ENCODE assay signal across 9 cellular contexts in genomic region chr1:43648448-43648847, GRCh38. TPM values are rescaled to one million over a fixed set of nuclear protein-coding genes. Genes with fewer than 3 reads are reported as not detected.
DNase-seq lines count a peak whose midpoint lies in the region; ATAC-seq and TF ChIP-seq lines count a peak whose summit lies in the region.
"Had no signal": no experiment of that assay in that cellular context is flagged by ENCODE, and none has a peak within 500 bp of the region (broad histone marks: within the 10 kb centered on the region; RNA-seq: fewer than 3 reads in every experiment).

No MANE protein-coding gene starts in this region.

- 25% methylated on average over 5 of the region's 5 CpGs for WGBS in liver

- H3K9me3 Mint-ChIP-seq in activated T-helper 1 cell treated with anti-CD3 and anti-CD28 coated beads, Interleukin-12 subunit alpha, Interleukin-12 subunit beta, Interleukin-2, Interleukin-4 antibody, amounts not matched to agents 30 ng/mL and 10 ng/mL and 1 ng/mL, durations not matched to agents 14 hours and 24 hours and 36 hours = no peaks in the 10 kb centered on the region

- in situ Hi-C loops in KBM-7 (cut with MboI; ENCODE audit: low pct_unique_long_range_greater_than_20kb, low sequenced_read_pairs) = no loop called here

- H3K9me3 ChIP-seq in liver (ENCODE audit: control insufficient read depth in 4 of 4, low read length in 3 of 4) = no peaks in the 10 kb centered on the region

- no peak for ATAC-seq in HG03159 (IDR thresholded peaks at IDR 0.05; ENCODE audit: unreplicated experiment)

- peaks cover 7 to 35% (median 25%) of the 10 kb centered on the region in 4 donors for H3K4me1 ChIP-seq in liver (ENCODE audit: control insufficient read depth in 4 of 4, insufficient read depth in 4 of 4, low read length in 3 of 4)

- no peak overlapping the region for H3K9ac ChIP-seq in liver (ENCODE audit: low read depth in 1 of 2, low read length in 2 of 2)

- intact Hi-C loops in activated T-helper 1 cell treated with anti-CD3 and anti-CD28 coated beads, Interleukin-12 subunit alpha, Interleukin-12 subunit beta, Interleukin-2, Interleukin-4 antibody, amounts not matched to agents 30 ng/mL and 10 ng/mL and 1 ng/mL, durations not matched to agents 14 hours and 24 hours and 36 hours (cut with micrococcal nuclease) = no loop called here

- H3K27me3 Mint-ChIP-seq in activated T-helper 1 cell treated with anti-CD3 and anti-CD28 coated beads, Interleukin-12 subunit alpha, Interleukin-12 subunit beta, Interleukin-2, Interleukin-4 antibody, amounts not matched to agents 30 ng/mL and 10 ng/mL and 1 ng/mL, durations not matched to agents 14 hours and 24 hours and 36 hours (ENCODE audit: insufficient read depth) = peaks cover 8% of the 10 kb centered on the region

- peak overlapping the region; percentile 98 for H3K4me3 Mint-ChIP-seq in activated T-helper 1 cell treated with anti-CD3 and anti-CD28 coated beads, Interleukin-12 subunit alpha, Interleukin-12 subunit beta, Interleukin-2, Interleukin-4 antibody, amounts not matched to agents 30 ng/mL and 10 ng/mL and 1 ng/mL, durations not matched to agents 14 hours and 24 hours and 36 hours

- peaks cover 22% of the 10 kb centered on the region for H3K4me1 Mint-ChIP-seq in activated T-helper 1 cell treated with anti-CD3 and anti-CD28 coated beads, Interleukin-12 subunit alpha, Interleukin-12 subunit beta, Interleukin-2, Interleukin-4 antibody, amounts not matched to agents 30 ng/mL and 10 ng/mL and 1 ng/mL, durations not matched to agents 14 hours and 24 hours and 36 hours (ENCODE audit: low read depth)

- H3K4me3 ChIP-seq in HL-60 (replicated peaks; ENCODE audit: insufficient read depth, low read length) (no peak overlapping the region), liver (ENCODE audit: low read depth in 1 of 3, low read length in 3 of 3) (no peak overlapping the region)

- no peak overlapping the region for H3K27ac Mint-ChIP-seq in activated T-helper 1 cell treated with anti-CD3 and anti-CD28 coated beads, Interleukin-12 subunit alpha, Interleukin-12 subunit beta, Interleukin-2, Interleukin-4 antibody, amounts not matched to agents 30 ng/mL and 10 ng/mL and 1 ng/mL, durations not matched to agents 14 hours and 24 hours and 36 hours

- TF ChIP-seq CTCF in HL-60 (IDR thresholded peaks at IDR 0.05; ENCODE audit: insufficient read depth, low read length) (no peak), liver (IDR thresholded peaks at IDR 0.05; ENCODE audit: low read depth, low read length, missing input control) (no peak)

- no peak for TF ChIP-seq RAD21 in liver (IDR thresholded peaks at IDR 0.05)

- H3K27ac ChIP-seq in HL-60 (replicated peaks) (peak overlapping the region; percentile 89), liver (ENCODE audit: low read depth in 1 of 2, low read length in 2 of 2) (peak overlapping the region; percentile 38 to 73)

- peaks cover 8% of the 10 kb centered on the region for H3K36me3 Mint-ChIP-seq in activated T-helper 1 cell treated with anti-CD3 and anti-CD28 coated beads, Interleukin-12 subunit alpha, Interleukin-12 subunit beta, Interleukin-2, Interleukin-4 antibody, amounts not matched to agents 30 ng/mL and 10 ng/mL and 1 ng/mL, durations not matched to agents 14 hours and 24 hours and 36 hours (ENCODE audit: low read depth)

- H3K36me3 ChIP-seq in liver (ENCODE audit: control insufficient read depth in 4 of 4, insufficient read depth in 3 of 4, low read depth in 1 of 4, low read length in 3 of 4) = peaks cover 0 to 4% (median 3%) of the 10 kb centered on the region in 4 donors

- DNase-seq in AML-193 (lab: John Stamatoyannopoulos, UW) (peak; percentile 79 to 82), HL-60 (ENCODE audit: low read depth in 1 of 2, low spot score in 1 of 2) (peak; percentile 65 to 70), KBM-7 (no peak), NCI-H187 (lab: John Stamatoyannopoulos, UW) (no peak)
- DNase-seq in activated T-helper 1 cell treated with anti-CD3 and anti-CD28 coated beads, Interleukin-12 subunit alpha, Interleukin-12 subunit beta, Interleukin-2, Interleukin-4 antibody, amounts not matched to agents 30 ng/mL and 10 ng/mL and 1 ng/mL, durations not matched to agents 14 hours and 24 hours and 36 hours (ENCODE audit: low spot score) = no peak
- no peak for DNase-seq in activated CD4-positive, CD25-positive, alpha-beta regulatory T cell treated with anti-CD3 and anti-CD28 coated beads, Interleukin-2, amount 50 U/mL, for 72 hours
- DNase-seq: DMS 273 treated with DMSO at 0.1 percent for 48 hours had no signal

- H3K27me3 ChIP-seq in HL-60 (ENCODE audit: insufficient read depth, poor library complexity, severe bottlenecking) (no peaks in the 10 kb centered on the region), liver (ENCODE audit: control insufficient read depth in 4 of 4, insufficient read depth in 4 of 4, low read length in 3 of 4) (no peaks in the 10 kb centered on the region)

TF ChIP-seq in liver, 16 proteins besides CTCF, POLR2A, EP300 and RAD21:
- no peak for TF ChIP-seq NR2F2 (IDR thresholded peaks at IDR 0.05)
- no peak for TF ChIP-seq REST (IDR thresholded peaks at IDR 0.05)
- TF ChIP-seq RXRA (IDR thresholded peaks at IDR 0.05) = peak; percentile 47 to 49
- TF ChIP-seq HNF4G (IDR thresholded peaks at IDR 0.05) = no peak
- TF ChIP-seq SP1 (IDR thresholded peaks at IDR 0.05) = peak; percentile 18
- peak; percentile 80 for TF ChIP-seq YY1 (IDR thresholded peaks at IDR 0.05)
- TF ChIP-seq, protein P1, sequence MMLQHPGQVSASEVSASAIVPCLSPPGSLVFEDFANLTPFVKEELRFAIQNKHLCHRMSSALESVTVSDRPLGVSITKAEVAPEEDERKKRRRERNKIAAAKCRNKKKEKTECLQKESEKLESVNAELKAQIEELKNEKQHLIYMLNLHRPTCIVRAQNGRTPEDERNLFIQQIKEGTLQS (IDR thresholded peaks at IDR 0.05) = peak; percentile 39
- TF ChIP-seq TAF1 (conservative IDR thresholded peaks at IDR 0.05) = no peak
- peak; percentile 44 to 46 for TF ChIP-seq HNF4A (conservative IDR thresholded peaks at IDR 0.05)

RNA-seq across cellular contexts. Expression of gene KDM4A, which starts 1.5 kb away (rescaled TPM):
- total RNA-seq in activated T-helper 1 cell treated with anti-CD3 and anti-CD28 coated beads, Interleukin-12 subunit alpha, Interleukin-12 subunit beta, Interleukin-2, Interleukin-4 antibody, amounts not matched to agents 30 ng/mL and 10 ng/mL and 1 ng/mL, durations not matched to agents 14 hours and 24 hours and 36 hours = 29.2 and 31.3 TPM in 2 replicates
- total RNA-seq in liver = 10 to 100 TPM; 15.2 to 25.0 TPM
- polyA plus RNA-seq in liver = 1 to 10 TPM; 5.5 to 9.7 TPM

RNA-seq across cellular contexts. Expression of gene ST3GAL3, which starts 58.9 kb away (rescaled TPM):
- total RNA-seq in activated T-helper 1 cell treated with anti-CD3 and anti-CD28 coated beads, Interleukin-12 subunit alpha, Interleukin-12 subunit beta, Interleukin-2, Interleukin-4 antibody, amounts not matched to agents 30 ng/mL and 10 ng/mL and 1 ng/mL, durations not matched to agents 14 hours and 24 hours and 36 hours = 17.4 and 19.0 TPM in 2 replicates
- 10 to 100 TPM; 11.3 to 11.4 TPM for total RNA-seq in liver
- 1 to 10 TPM; 4.9 to 5.0 TPM for polyA plus RNA-seq in liver

Comparison
In these comparisons a context has a peak if more than half of its experiments do, and no peak if none do; other contexts are left out.
1. DNase-seq: peak in AML-193 (2 of 2) and HL-60 (2 of 2); none in activated T-helper 1 cell treated with anti-CD3 and anti-CD28 coated beads, Interleukin-12 subunit alpha, Interleukin-12 subunit beta, Interleukin-2, Interleukin-4 antibody, amounts not matched to agents 30 ng/mL and 10 ng/mL and 1 ng/mL, durations not matched to agents 14 hours and 24 hours and 36 hours (single experiment), activated CD4-positive, CD25-positive, alpha-beta regulatory T cell treated with anti-CD3 and anti-CD28 coated beads, Interleukin-2, amount 50 U/mL, for 72 hours (single experiment), KBM-7 (single experiment) and NCI-H187 (0 of 2).